Comparison of ENCODE assay signal across 1 cellular context in the genomic region with DNA sequence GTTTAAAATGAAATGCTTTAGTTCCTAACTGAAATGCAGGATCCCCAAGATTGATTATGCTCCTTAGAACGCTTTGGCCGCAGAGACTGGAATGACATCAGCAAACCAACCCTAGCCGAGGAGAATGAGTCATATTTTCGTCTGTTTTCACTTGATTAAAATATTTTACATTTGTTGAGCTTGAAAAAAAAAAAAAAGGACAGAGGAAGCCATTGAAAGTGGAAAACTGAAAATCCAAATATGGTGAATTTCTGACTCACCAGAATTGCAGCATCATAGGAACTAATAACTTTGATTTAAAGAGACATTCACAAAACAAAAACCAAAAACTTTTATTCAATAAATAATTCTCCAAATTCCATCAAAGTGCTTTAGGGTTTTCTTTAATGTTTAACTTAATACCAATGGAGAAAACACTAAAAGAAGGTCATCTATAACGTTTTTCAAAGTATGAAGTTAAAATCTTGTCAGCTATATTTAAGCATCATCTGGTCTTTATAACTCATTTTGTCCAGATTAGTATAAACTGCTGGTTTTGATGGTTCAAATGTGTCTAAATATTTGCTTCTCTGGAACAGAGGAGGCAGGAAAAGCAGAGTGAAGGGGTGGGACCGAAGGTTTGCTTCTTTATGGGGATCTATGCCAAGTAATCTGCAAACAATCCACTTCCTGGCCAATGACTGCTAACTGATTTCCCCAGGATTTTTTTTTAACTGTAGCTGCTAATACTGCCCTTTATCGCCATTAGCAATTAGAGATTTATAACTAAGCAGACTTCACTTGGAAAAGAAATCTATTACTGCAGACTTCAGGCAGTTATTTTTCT.
TF ChIP-seq lines count a peak whose summit lies in the region.

No MANE protein-coding gene starts in this region.

TF ChIP-seq in SK-N-SH, 30 proteins besides CTCF, POLR2A, EP300 and RAD21 (continued from another document):
- TF ChIP-seq, protein P1, sequence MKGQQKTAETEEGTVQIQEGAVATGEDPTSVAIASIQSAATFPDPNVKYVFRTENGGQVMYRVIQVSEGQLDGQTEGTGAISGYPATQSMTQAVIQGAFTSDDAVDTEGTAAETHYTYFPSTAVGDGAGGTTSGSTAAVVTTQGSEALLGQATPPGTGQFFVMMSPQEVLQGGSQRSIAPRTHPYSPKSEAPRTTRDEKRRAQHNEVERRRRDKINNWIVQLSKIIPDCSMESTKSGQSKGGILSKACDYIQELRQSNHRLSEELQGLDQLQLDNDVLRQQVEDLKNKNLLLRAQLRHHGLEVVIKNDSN (IDR thresholded peaks at IDR 0.05; ENCODE audit: borderline replicate concordance, low read depth), result no peak
- TF ChIP-seq GATA2 (CRISPR knock-in tag; IDR thresholded peaks at IDR 0.05), result no peak
- peak; percentile 51; the same call in 1 of the 2 replicates for TF ChIP-seq RXRA (IDR thresholded peaks at IDR 0.05; ENCODE audit: borderline replicate concordance, low read depth)
- no peak for TF ChIP-seq NRF1 (IDR thresholded peaks at IDR 0.05; ENCODE audit: low read depth, low read length)
- TF ChIP-seq FOSL2 (IDR thresholded peaks at IDR 0.05; ENCODE audit: borderline replicate concordance, low read depth), result peak; percentile 97
- 0 out of 2 replicates have a peak, but pooled peaks have one; percentile 54 for TF ChIP-seq SIN3A (IDR thresholded peaks at IDR 0.05; ENCODE audit: borderline replicate concordance, low read depth, low read length)
- TF ChIP-seq PBX3 (IDR thresholded peaks at IDR 0.05), result peak; percentile 91
- TF ChIP-seq, protein P2, sequence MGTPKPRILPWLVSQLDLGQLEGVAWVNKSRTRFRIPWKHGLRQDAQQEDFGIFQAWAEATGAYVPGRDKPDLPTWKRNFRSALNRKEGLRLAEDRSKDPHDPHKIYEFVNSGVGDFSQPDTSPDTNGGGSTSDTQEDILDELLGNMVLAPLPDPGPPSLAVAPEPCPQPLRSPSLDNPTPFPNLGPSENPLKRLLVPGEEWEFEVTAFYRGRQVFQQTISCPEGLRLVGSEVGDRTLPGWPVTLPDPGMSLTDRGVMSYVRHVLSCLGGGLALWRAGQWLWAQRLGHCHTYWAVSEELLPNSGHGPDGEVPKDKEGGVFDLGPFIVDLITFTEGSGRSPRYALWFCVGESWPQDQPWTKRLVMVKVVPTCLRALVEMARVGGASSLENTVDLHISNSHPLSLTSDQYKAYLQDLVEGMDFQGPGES (IDR thresholded peaks at IDR 0.05; ENCODE audit: low read depth, low read length), result no peak
- TF ChIP-seq MXI1 (IDR thresholded peaks at IDR 0.05; ENCODE audit: low read depth, low read length), result no peak
- TF ChIP-seq YY1 (IDR thresholded peaks at IDR 0.05; ENCODE audit: low read depth), result peak; percentile 65; the same call in 1 of the 2 replicates
- TF ChIP-seq RFX5 (IDR thresholded peaks at IDR 0.05; ENCODE audit: low read length), result no peak
- 0 out of 2 replicates have a peak, but pooled peaks have one; percentile 12 for TF ChIP-seq MEF2A (IDR thresholded peaks at IDR 0.05; ENCODE audit: borderline replicate concordance, low read depth)
- no peak for TF ChIP-seq RCOR1 (IDR thresholded peaks at IDR 0.05; ENCODE audit: low read length)
- peak; percentile 76 for TF ChIP-seq ZBTB33 (IDR thresholded peaks at IDR 0.05; ENCODE audit: borderline replicate concordance, low read depth)
- 0 out of 2 replicates have a peak, but pooled peaks have one; percentile 1 for TF ChIP-seq SMC3 (IDR thresholded peaks at IDR 0.05; ENCODE audit: low read depth, low read length)
- TF ChIP-seq TAF1 (IDR thresholded peaks at IDR 0.05; ENCODE audit: borderline replicate concordance, low read depth, low read length), result peak; percentile 55
- TF ChIP-seq FOXJ3 (CRISPR knock-in tag; IDR thresholded peaks at IDR 0.05), result no peak
- TF ChIP-seq TCF12 (IDR thresholded peaks at IDR 0.05), result peak; percentile 91
- peak; percentile 82 for TF ChIP-seq TEAD4 (IDR thresholded peaks at IDR 0.05; ENCODE audit: borderline replicate concordance, insufficient read depth)
- TF ChIP-seq EZH2phosphoT487 (IDR thresholded peaks at IDR 0.05; ENCODE audit: borderline replicate concordance, low read depth), result no peak
- no peak for TF ChIP-seq GABPA (IDR thresholded peaks at IDR 0.05; ENCODE audit: low read depth)
- TF ChIP-seq FOXM1 (IDR thresholded peaks at IDR 0.05; ENCODE audit: low read depth), result no peak; the same call in 1 of the 2 replicates
- no peak for TF ChIP-seq CHD2 (IDR thresholded peaks at IDR 0.05; ENCODE audit: low read length, partially characterized antibody)
- TF ChIP-seq ELF1 (IDR thresholded peaks at IDR 0.05), result no peak
- TF ChIP-seq POLR2AphosphoS5 (IDR thresholded peaks at IDR 0.05; ENCODE audit: low read depth, low read length), result peak; percentile 59
- peak; percentile 81 for TF ChIP-seq NFIC (IDR thresholded peaks at IDR 0.05; ENCODE audit: borderline replicate concordance)
- TF ChIP-seq USF2 (IDR thresholded peaks at IDR 0.05; ENCODE audit: borderline replicate concordance, low read depth, low read length), result no peak
